Comparison of ENCODE assay signal across 17 cellular contexts in the genomic region with DNA sequence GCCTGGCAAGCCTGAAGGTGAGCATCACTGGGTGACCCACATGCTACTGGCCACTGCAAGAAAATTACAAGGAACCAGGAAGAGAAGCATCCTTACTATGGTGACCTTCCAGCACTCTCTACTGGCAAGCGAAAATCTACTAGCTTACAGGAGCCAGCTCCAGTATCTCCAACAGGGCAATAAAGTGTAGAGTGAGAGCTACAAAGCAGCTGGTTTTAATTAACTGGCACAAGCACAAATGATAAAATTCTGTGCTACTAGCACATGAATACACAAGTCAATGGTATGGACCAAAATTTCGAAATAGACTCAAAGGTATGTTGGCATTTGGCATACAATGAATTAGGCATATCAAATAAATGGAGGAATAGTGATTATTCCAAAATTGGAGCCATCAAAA.
"Had no signal": no experiment of that assay in that cellular context is flagged by ENCODE, and none has a peak within 500 bp of the region (broad histone marks: within the 10 kb centered on the region; RNA-seq: fewer than 3 reads in every experiment).

No MANE protein-coding gene starts in this region.

- H3K36me3 ChIP-seq: transverse colon had no signal

- ATAC-seq: activated CD8-positive, alpha-beta memory T cell treated with anti-CD3 and anti-CD28 coated beads, Interleukin-2, amount 10 ng/mL, durations not matched to agents 7 days and 5 days; left lobe of liver; natural killer cell; sciatic nerve; stimulated activated naive B cell treated with anti-CD40 and anti-IgM and Interleukin-4, amounts not matched to agents 10 μg/mL and 1 μg/mL and 100 μg/mL, for 72 hours had no signal

- H3K27me3 ChIP-seq: transverse colon had no signal

- H3K4me1 ChIP-seq: transverse colon had no signal

- DNase-seq: activated CD4-positive, alpha-beta T cell treated with anti-CD3 and anti-CD28 coated beads for 1 hour; activated CD4-positive, alpha-beta T cell treated with anti-CD3 and anti-CD28 coated beads, Interleukin-2, amount 50 U/mL, for 48 hours; activated CD8-positive, alpha-beta memory T cell treated with anti-CD3 and anti-CD28 coated beads, Interleukin-2, amount 10 ng/mL, durations not matched to agents 7 days and 5 days; activated effector memory CD4-positive, alpha-beta T cell treated with Interleukin-2 at 50 U/mL for 16 hours; activated naive CD8-positive, alpha-beta T cell treated with anti-CD3 and anti-CD28 coated beads for 36 hours; activated T-cell treated with anti-CD3 and anti-CD28 coated beads, Interleukin-2, amount 50 U/mL, for 24 hours; anterior cingulate cortex; endodermal cell; erythroblast; natural killer cell; occipital lobe; stimulated activated CD4-positive, alpha-beta T cell treated with anti-CD3 and anti-CD28 coated beads, Interleukin-2, amount 100 ng/mL, for 24 hours; stimulated activated naive B cell treated with anti-CD40 and anti-IgM and Interleukin-4, amounts not matched to agents 10 μg/mL and 1 μg/mL and 100 μg/mL, for 72 hours; T-helper 9 cell; transverse colon had no signal

- H3K9me3 ChIP-seq: transverse colon had no signal

- H3K27ac ChIP-seq: transverse colon had no signal

- H3K4me3 ChIP-seq: transverse colon had no signal
